ENCODE assay signal across 17 cellular contexts in the genomic region with DNA sequence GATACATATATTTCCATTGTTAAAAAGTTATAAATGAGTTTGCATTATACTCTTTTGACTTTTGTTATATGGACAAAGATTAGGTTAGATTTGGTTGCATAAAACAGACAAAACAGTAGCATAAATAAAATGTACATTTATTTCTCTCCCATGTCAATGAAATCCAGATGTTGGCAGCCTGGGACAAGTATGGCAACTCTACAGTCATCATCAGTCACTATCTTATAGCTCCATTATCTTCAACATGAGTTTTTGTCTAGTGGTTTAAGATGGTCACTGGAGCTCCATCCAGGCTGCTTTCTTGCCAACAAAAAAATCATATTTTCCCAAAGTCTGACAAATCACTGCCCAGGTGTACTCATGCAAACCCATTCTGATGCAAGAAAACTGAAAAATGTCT.
DNase-seq lines count a peak whose midpoint lies in the region; ATAC-seq, FAIRE-seq and TF ChIP-seq lines count a peak whose summit lies in the region.
"Had no signal": no experiment of that assay in that cellular context is flagged by ENCODE, and none has a peak within 500 bp of the region (broad histone marks: within the 10 kb centered on the region; RNA-seq: fewer than 3 reads in every experiment).

No MANE protein-coding gene starts in this region.

- H3K9ac ChIP-seq in HepG2 (ENCODE audit: insufficient read depth, low read depth, low read length) (no peak overlapping the region), SK-N-MC (ENCODE audit: insufficient read length) (no peak overlapping the region), fibroblast of lung (ENCODE audit: insufficient read depth, low read length) (no peak overlapping the region)
- H3K9ac ChIP-seq: BLaER1 had no signal

- intact Hi-C loops in HepG2 (cut with micrococcal nuclease; ENCODE audit: unreplicated experiment), result loop anchor here (5.0 kb wide), 2 partner anchors 255 to 335 kb away; no protein-coding TSS in a partner anchor
- intact Hi-C loops in right lobe of liver (cut with DNase I), result loop anchor here (10.0 kb wide), 2 partner anchors 122 to 342 kb away; no protein-coding TSS in a partner anchor

- ATAC-seq in HepG2 (no peak), right lobe of liver (no peak), HG03442 (IDR thresholded peaks at IDR 0.05; ENCODE audit: unreplicated experiment) (no peak)
- no peak for ATAC-seq in activated CD8-positive, alpha-beta memory T cell treated with anti-CD3 and anti-CD28 coated beads, Interleukin-2, amount 10 ng/mL, durations not matched to agents 7 days and 5 days

- H4K20me1 ChIP-seq in HepG2 (ENCODE audit: insufficient read depth, low read length), result no peaks in the 10 kb centered on the region
- H4K20me1 ChIP-seq in fibroblast of lung (ENCODE audit: control insufficient read depth, extremely low read depth, insufficient read depth, low read length), result no peaks in the 10 kb centered on the region
- H4K20me1 ChIP-seq: BLaER1 had no signal

- TF ChIP-seq RAD21 in HepG2 (CRISPR knock-in tag; IDR thresholded peaks at IDR 0.05), result no peak

- POLR2A ChIA-PET in HepG2 (lab: Yijun Ruan, JAX), result interaction anchor here (2.4 to 6.6 kb wide), 6 partner anchors 10 to 348 kb away, joined by 6 to 64 read pairs (median 20); no protein-coding TSS in a partner anchor

- no peak overlapping the region for H2AFZ ChIP-seq in HepG2 (ENCODE audit: low read length)
- no peak overlapping the region for H2AFZ ChIP-seq in fibroblast of lung (ENCODE audit: low read length)

- no TSS peak for BruUV-seq in HepG2 (replicated peaks; lab: Mats Ljungman, UMichigan)

- H3K79me2 ChIP-seq in HepG2 (ENCODE audit: insufficient read depth, low read length) (peaks cover 79% of the 10 kb centered on the region), fibroblast of lung (ENCODE audit: control insufficient read depth, insufficient read depth, low read length) (no peaks in the 10 kb centered on the region)

- peaks cover 11% of the 10 kb centered on the region for H3K4me1 Mint-ChIP-seq in activated CD8-positive, alpha-beta memory T cell treated with anti-CD3 and anti-CD28 coated beads, Interleukin-2, amount 10 ng/mL, durations not matched to agents 7 days and 5 days
- H3K4me1 Mint-ChIP-seq in chondrocyte (ENCODE audit: low read depth), result peaks cover 46% of the 10 kb centered on the region

- no peak for FAIRE-seq in HepG2 (lab: Jason Lieb, UNC)
- FAIRE-seq: H1, HTR-8/SVneo had no signal

- TF ChIP-seq EP300 in HepG2 (IDR thresholded peaks at IDR 0.05; ENCODE audit: low read depth in 2 of 2, low read length in 2 of 2) (no peak), HepG2 (CRISPR knock-in tag; IDR thresholded peaks at IDR 0.05; ENCODE audit: borderline replicate concordance) (no peak)

- H3K4me2 ChIP-seq in HepG2 (ENCODE audit: low read depth, low read length), result 0 out of 2 replicates have a peak overlapping the region, but pooled peaks have one; percentile 21
- H3K4me2 ChIP-seq in fibroblast of lung (ENCODE audit: extremely low read depth, insufficient read depth, low read length), result peak overlapping the region; percentile 70
- H3K4me2 ChIP-seq: BLaER1 had no signal

- H3K36me3 ChIP-seq in HepG2 (replicated peaks in 1 of 2; ENCODE audit: control insufficient read depth in 1 of 2, insufficient read depth in 2 of 2, low read length in 2 of 2) (peaks cover 0 to 6% of the 10 kb centered on the region in 2 experiments; a peak in 3 of 5 replicates), right lobe of liver (no peaks in the 10 kb centered on the region), SK-N-MC (ENCODE audit: insufficient read depth, low read length) (no peaks in the 10 kb centered on the region), fibroblast of lung (ENCODE audit: control insufficient read depth, insufficient read depth, low read length) (no peaks in the 10 kb centered on the region)
- H3K36me3 ChIP-seq: BLaER1 had no signal

- no peaks in the 10 kb centered on the region for H3K36me3 Mint-ChIP-seq in activated CD8-positive, alpha-beta memory T cell treated with anti-CD3 and anti-CD28 coated beads, Interleukin-2, amount 10 ng/mL, durations not matched to agents 7 days and 5 days
- H3K36me3 Mint-ChIP-seq in chondrocyte (ENCODE audit: low read depth), result no peaks in the 10 kb centered on the region
- H3K36me3 Mint-ChIP-seq: CD14-positive monocyte; CD4-positive, alpha-beta memory T cell had no signal

- H3K4me3 ChIP-seq in HepG2 (replicated peaks in 1 of 3; ENCODE audit: insufficient read depth in 1 of 3, low read depth in 2 of 3, low read length in 3 of 3) (no peak overlapping the region), right lobe of liver (no peak overlapping the region), SK-N-MC (no peak overlapping the region), fibroblast of lung (replicated peaks in 1 of 4; ENCODE audit: control extremely low read depth in 1 of 4, insufficient read depth in 1 of 4, low read depth in 3 of 4, low read length in 4 of 4) (no peak overlapping the region)
- H3K4me3 ChIP-seq: BLaER1 had no signal

- TF ChIP-seq POLR2A in HepG2 (IDR thresholded peaks at IDR 0.05; ENCODE audit: insufficient read depth in 1 of 2, low read depth in 2 of 2, low read length in 2 of 2), result no peak
- no peak for TF ChIP-seq POLR2A in right lobe of liver (IDR thresholded peaks at IDR 0.05)

- H3K9me3 Mint-ChIP-seq in activated CD8-positive, alpha-beta memory T cell treated with anti-CD3 and anti-CD28 coated beads, Interleukin-2, amount 10 ng/mL, durations not matched to agents 7 days and 5 days (ENCODE audit: low read depth), result no peaks in the 10 kb centered on the region
- H3K9me3 Mint-ChIP-seq in chondrocyte (ENCODE audit: low read depth), result no peaks in the 10 kb centered on the region
- H3K9me3 Mint-ChIP-seq: CD4-positive, alpha-beta memory T cell; H9 had no signal

- CTCF ChIA-PET in HepG2 (lab: Yijun Ruan, JAX; ENCODE audit: low intra/inter-chr PET ratio, low total read pairs), result interaction anchor here (1.9 kb wide), 1 partner anchor 12 kb away, joined by 5 read pairs; no protein-coding TSS in a partner anchor
- CTCF ChIA-PET in activated CD8-positive, alpha-beta memory T cell treated with anti-CD3 and anti-CD28 coated beads, Interleukin-2, amount 10 ng/mL, durations not matched to agents 7 days and 5 days (lab: Charles Lee), result interaction anchor here (1.0 to 11.3 kb wide), 8 partner anchors 9 to 347 kb away, joined by 3 to 243 read pairs (median 13); no protein-coding TSS in a partner anchor

- TF ChIP-seq CTCF in HepG2 (CRISPR knock-in tag; IDR thresholded peaks at IDR 0.05) (no peak), right lobe of liver (IDR thresholded peaks at IDR 0.05) (no peak), fibroblast of lung (conservative IDR thresholded peaks at IDR 0.05 in 1 of 2, IDR thresholded peaks at IDR 0.05 in 1 of 2; ENCODE audit: low read depth in 1 of 2, low read length in 2 of 2) (no peak), chondrocyte (IDR thresholded peaks at IDR 0.05) (no peak)

- no peaks in the 10 kb centered on the region for H3K27me3 Mint-ChIP-seq in activated CD8-positive, alpha-beta memory T cell treated with anti-CD3 and anti-CD28 coated beads, Interleukin-2, amount 10 ng/mL, durations not matched to agents 7 days and 5 days
- no peaks in the 10 kb centered on the region for H3K27me3 Mint-ChIP-seq in chondrocyte (ENCODE audit: low read depth)
- H3K27me3 Mint-ChIP-seq: CD4-positive, alpha-beta memory T cell had no signal

- no peaks in the 10 kb centered on the region for H3K27me3 ChIP-seq in HepG2 (ENCODE audit: control insufficient read depth in 1 of 2, insufficient read depth in 2 of 2, low read length in 2 of 2)
- H3K27me3 ChIP-seq in right lobe of liver, result no peaks in the 10 kb centered on the region
- H3K27me3 ChIP-seq in fibroblast of lung (ENCODE audit: control insufficient read depth, insufficient read depth, low read length), result peaks cover 3% of the 10 kb centered on the region
- H3K27me3 ChIP-seq: BLaER1 had no signal

- no peak overlapping the region for H3K4me3 Mint-ChIP-seq in activated CD8-positive, alpha-beta memory T cell treated with anti-CD3 and anti-CD28 coated beads, Interleukin-2, amount 10 ng/mL, durations not matched to agents 7 days and 5 days
- no peak overlapping the region for H3K4me3 Mint-ChIP-seq in chondrocyte (ENCODE audit: unreplicated experiment)
- H3K4me3 Mint-ChIP-seq: CD14-positive monocyte; CD4-positive, alpha-beta memory T cell; H9 had no signal

- H3K27ac Mint-ChIP-seq in activated CD8-positive, alpha-beta memory T cell treated with anti-CD3 and anti-CD28 coated beads, Interleukin-2, amount 10 ng/mL, durations not matched to agents 7 days and 5 days, result no peak overlapping the region
- no peak overlapping the region for H3K27ac Mint-ChIP-seq in chondrocyte (ENCODE audit: unreplicated experiment)
- H3K27ac Mint-ChIP-seq: H9 had no signal

- peak overlapping the region; percentile 91 for H3K27ac ChIP-seq in HepG2 (ENCODE audit: extremely low read length, insufficient read depth, low read length)
- H3K27ac ChIP-seq in right lobe of liver, result no peak overlapping the region
- peak overlapping the region; percentile 81 for H3K27ac ChIP-seq in SK-N-MC
- H3K27ac ChIP-seq in fibroblast of lung (ENCODE audit: insufficient read depth, low read length), result no peak overlapping the region
- H3K27ac ChIP-seq: BLaER1 had no signal

- in situ Hi-C loops in HepG2 (cut with HindIII; ENCODE audit: extremely low pct_ligation_motif_present, low pct_unique_long_range_greater_than_20kb), result loop anchor here (10.0 kb wide), 1 partner anchor 82 kb away; no protein-coding TSS in a partner anchor

- DNase-seq in HepG2 (ENCODE audit: low spot score) (no peak), right lobe of liver (no peak), SK-N-MC (ENCODE audit: low read depth, low spot score) (no peak), fibroblast of lung (ENCODE audit: low read depth in 2 of 2) (no peak), chondrocyte (ENCODE audit: low spot score) (no peak)
- no peak for DNase-seq in activated CD8-positive, alpha-beta memory T cell treated with anti-CD3 and anti-CD28 coated beads, Interleukin-2, amount 10 ng/mL, durations not matched to agents 7 days and 5 days
- DNase-seq: 8988T; CD4-positive, alpha-beta memory T cell; DMS153; DMS79; GDM1; H9 had no signal

- H3K9me3 ChIP-seq in HepG2 (ENCODE audit: low read length) (no peaks in the 10 kb centered on the region), right lobe of liver (no peaks in the 10 kb centered on the region), SK-N-MC (ENCODE audit: low read depth, low read length) (no peaks in the 10 kb centered on the region), fibroblast of lung (ENCODE audit: control insufficient read depth, insufficient read depth, low read depth, low read length) (no peaks in the 10 kb centered on the region)
- H3K9me3 ChIP-seq: BLaER1 had no signal

- H3K4me1 ChIP-seq in HepG2 (ENCODE audit: insufficient read depth, low read length) (peaks cover 100% of the 10 kb centered on the region), right lobe of liver (peaks cover 0 to 7% (median 1%) of the 10 kb centered on the region in 4 donors), fibroblast of lung (ENCODE audit: control insufficient read depth, extremely low read depth, insufficient read depth, low read length) (peaks cover 21% of the 10 kb centered on the region)

TF ChIP-seq in HepG2, 621 proteins besides CTCF, POLR2A, EP300 and RAD21 (continues in another document):
- TF ChIP-seq MYNN (CRISPR knock-in tag; IDR thresholded peaks at IDR 0.05; ENCODE audit: low read depth), result no peak
- TF ChIP-seq TCF7L2 (IDR thresholded peaks at IDR 0.05; ENCODE audit: low read depth, low read length), result no peak
- no peak for TF ChIP-seq TMF1 (CRISPR knock-in tag; IDR thresholded peaks at IDR 0.05; ENCODE audit: low read depth)

Comparison
In these comparisons a context has a peak if more than half of its experiments do, and no peak if none do; other contexts are left out.
1. H3K27ac ChIP-seq: peak in HepG2 (single experiment) and SK-N-MC (single experiment); none in right lobe of liver (0 of 3) and fibroblast of lung (single experiment).